8 cellular contexts compared by ENCODE assay signal in genomic region chr1:93080424-93080823, GRCh38. TPM values are rescaled to one million over a fixed set of nuclear protein-coding genes. Genes with fewer than 3 reads are reported as not detected.
DNase-seq lines count a peak whose midpoint lies in the region; ATAC-seq and TF ChIP-seq lines count a peak whose summit lies in the region.

No MANE protein-coding gene starts in this region.

- peaks cover 17% of the 10 kb centered on the region for H4K20me1 ChIP-seq in neural cell (ENCODE audit: insufficient read depth)

- H3K9me2 ChIP-seq in neural cell (ENCODE audit: insufficient read depth, low read length) = no peaks in the 10 kb centered on the region

- H3K36me3 ChIP-seq in neural cell (ENCODE audit: insufficient read depth, low read length) = peaks cover 11% of the 10 kb centered on the region

- peak; percentile 51 for ATAC-seq in HG02759 (IDR thresholded peaks at IDR 0.05; ENCODE audit: unreplicated experiment)

- H3K9me3 ChIP-seq in neural cell (ENCODE audit: low read length) = no peaks in the 10 kb centered on the region

- H3F3A ChIP-seq in neural cell (ENCODE audit: insufficient read depth, low read length, poor library complexity, severe bottlenecking) = no peaks in the 10 kb centered on the region

- TF ChIP-seq CTCF in AG09319 (IDR thresholded peaks at IDR 0.05; ENCODE audit: low read depth, low read length) (peak; percentile 44), GM12875 (IDR thresholded peaks at IDR 0.05; ENCODE audit: borderline replicate concordance, insufficient read depth, low read depth, low read length) (peak; percentile 37; the same call in 1 of the 2 replicates), neural cell (IDR thresholded peaks at IDR 0.05; ENCODE audit: poor library complexity, severe bottlenecking) (peak; percentile 78)

- H3K4me2 ChIP-seq in neural cell (ENCODE audit: low read length) = peak overlapping the region; percentile 77

- peak; percentile 56 for TF ChIP-seq RAD21 in neural cell (conservative IDR thresholded peaks at IDR 0.05)

- peak overlapping the region; percentile 100 for H3K9ac ChIP-seq in neural cell (ENCODE audit: low read length)

- H2AFZ ChIP-seq in neural cell (ENCODE audit: low read depth, low read length) = peak overlapping the region; percentile 21

- DNase-seq in AG09319 (ENCODE audit: extremely low read depth, low read depth) (peak; percentile 42), NAMALWA (ENCODE audit: low spot score) (peak; percentile 89), SW480 (ENCODE audit: low spot score) (peak; percentile 85), fibroblast of gingiva (ENCODE audit: low read depth) (peak; percentile 71), 8988T (no peak)

- peaks cover 63% of the 10 kb centered on the region for H3K79me2 ChIP-seq in neural cell (replicated peaks; ENCODE audit: insufficient read depth, low read length)

- no peaks in the 10 kb centered on the region for H3K27me3 ChIP-seq in neural cell (ENCODE audit: insufficient read depth, low read depth, low read length)

- peak overlapping the region; percentile 100 for H3K27ac ChIP-seq in neural cell (ENCODE audit: low read length)

- TF ChIP-seq EP300 in neural cell (conservative IDR thresholded peaks at IDR 0.05; ENCODE audit: poor library complexity, severe bottlenecking) = no peak

- H3K4me3 ChIP-seq in GM12875 (ENCODE audit: low read depth, low read length) (peak overlapping the region; percentile 74), neural cell (ENCODE audit: low read length) (peak overlapping the region; percentile 78)

TF ChIP-seq in neural cell, 6 proteins besides CTCF, POLR2A, EP300 and RAD21:
- TF ChIP-seq TAF1 (IDR thresholded peaks at IDR 0.05; ENCODE audit: low read depth) (no peak), SMC3 (conservative IDR thresholded peaks at IDR 0.05; ENCODE audit: poor library complexity) (peak; percentile 41)

RNA-seq across cellular contexts. Expression of gene MTF2, which starts 1.3 kb away (rescaled TPM):
- polyA plus RNA-seq in neural cell = 122 and 124 TPM in 2 replicates
- polyA minus RNA-seq in neural cell = 222 and 233 TPM in 2 replicates
